ENCODE assay signal across 2 cellular contexts in genomic region chr4:159077702-159078495, GRCh38.
TF ChIP-seq lines count a peak whose summit lies in the region.

No MANE protein-coding gene starts in this region.

TF ChIP-seq in GM12878, 131 proteins besides CTCF, POLR2A, EP300 and RAD21 (continued from another document and continues in another):
- no peak for TF ChIP-seq KAT2A (conservative IDR thresholded peaks at IDR 0.05; ENCODE audit: control insufficient read depth, low read depth, low read length)
- TF ChIP-seq CHD2 (IDR thresholded peaks at IDR 0.05; ENCODE audit: borderline replicate concordance, low read depth, low read length), result peak; percentile 63; the same call in 1 of the 2 replicates
- no peak for TF ChIP-seq HDAC2 (IDR thresholded peaks at IDR 0.05)
- no peak for TF ChIP-seq PKNOX1 (IDR thresholded peaks at IDR 0.05)
- peak; percentile 78; the same call in 2 of the 3 replicates for TF ChIP-seq POU2F2 (IDR thresholded peaks at IDR 0.05; ENCODE audit: borderline replicate concordance, low read depth, low read length)
- TF ChIP-seq RCOR1 (conservative IDR thresholded peaks at IDR 0.05; ENCODE audit: low read depth, low read length), result no peak
- TF ChIP-seq ZBED1 (IDR thresholded peaks at IDR 0.05; ENCODE audit: borderline replicate concordance), result 0 out of 2 replicates have a peak, but pooled peaks have one; percentile 27
- TF ChIP-seq ASH2L (IDR thresholded peaks at IDR 0.05; ENCODE audit: borderline replicate concordance, low read depth), result 0 out of 2 replicates have a peak, but pooled peaks have one; percentile 4
- TF ChIP-seq MEF2B (IDR thresholded peaks at IDR 0.05; ENCODE audit: partially characterized antibody, poor library complexity, severe bottlenecking), result peak; percentile 84
- peak; percentile 82 for TF ChIP-seq TBL1XR1 (IDR thresholded peaks at IDR 0.05; ENCODE audit: low read depth, low read length)
- no peak for TF ChIP-seq ZNF217 (IDR thresholded peaks at IDR 0.05)
- TF ChIP-seq CREM (IDR thresholded peaks at IDR 0.05; ENCODE audit: low read depth), result peak; percentile 52
- peak; percentile 18; the same call in 1 of the 2 replicates for TF ChIP-seq MTA3 (IDR thresholded peaks at IDR 0.05; ENCODE audit: borderline replicate concordance, low read length)
- TF ChIP-seq, protein P1, sequence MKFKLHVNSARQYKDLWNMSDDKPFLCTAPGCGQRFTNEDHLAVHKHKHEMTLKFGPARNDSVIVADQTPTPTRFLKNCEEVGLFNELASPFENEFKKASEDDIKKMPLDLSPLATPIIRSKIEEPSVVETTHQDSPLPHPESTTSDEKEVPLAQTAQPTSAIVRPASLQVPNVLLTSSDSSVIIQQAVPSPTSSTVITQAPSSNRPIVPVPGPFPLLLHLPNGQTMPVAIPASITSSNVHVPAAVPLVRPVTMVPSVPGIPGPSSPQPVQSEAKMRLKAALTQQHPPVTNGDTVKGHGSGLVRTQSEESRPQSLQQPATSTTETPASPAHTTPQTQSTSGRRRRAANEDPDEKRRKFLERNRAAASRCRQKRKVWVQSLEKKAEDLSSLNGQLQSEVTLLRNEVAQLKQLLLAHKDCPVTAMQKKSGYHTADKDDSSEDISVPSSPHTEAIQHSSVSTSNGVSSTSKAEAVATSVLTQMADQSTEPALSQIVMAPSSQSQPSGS (IDR thresholded peaks at IDR 0.05; ENCODE audit: low read length), result peak; percentile 86
- peak; percentile 63 to 77 for TF ChIP-seq IKZF2 (IDR thresholded peaks at IDR 0.05)
- TF ChIP-seq SIN3A (IDR thresholded peaks at IDR 0.05; ENCODE audit: low read depth, low read length), result no peak
- TF ChIP-seq RUNX3 (IDR thresholded peaks at IDR 0.05; ENCODE audit: low read length), result peak; percentile 72
- peak; percentile 86 for TF ChIP-seq MEF2A (IDR thresholded peaks at IDR 0.05; ENCODE audit: insufficient read depth, low read depth, low read length)
- TF ChIP-seq CEBPZ (IDR thresholded peaks at IDR 0.05; ENCODE audit: low read depth, low read length), result no peak
- no peak for TF ChIP-seq ZNF207 (IDR thresholded peaks at IDR 0.05; ENCODE audit: borderline replicate concordance)
- TF ChIP-seq, protein P2, sequence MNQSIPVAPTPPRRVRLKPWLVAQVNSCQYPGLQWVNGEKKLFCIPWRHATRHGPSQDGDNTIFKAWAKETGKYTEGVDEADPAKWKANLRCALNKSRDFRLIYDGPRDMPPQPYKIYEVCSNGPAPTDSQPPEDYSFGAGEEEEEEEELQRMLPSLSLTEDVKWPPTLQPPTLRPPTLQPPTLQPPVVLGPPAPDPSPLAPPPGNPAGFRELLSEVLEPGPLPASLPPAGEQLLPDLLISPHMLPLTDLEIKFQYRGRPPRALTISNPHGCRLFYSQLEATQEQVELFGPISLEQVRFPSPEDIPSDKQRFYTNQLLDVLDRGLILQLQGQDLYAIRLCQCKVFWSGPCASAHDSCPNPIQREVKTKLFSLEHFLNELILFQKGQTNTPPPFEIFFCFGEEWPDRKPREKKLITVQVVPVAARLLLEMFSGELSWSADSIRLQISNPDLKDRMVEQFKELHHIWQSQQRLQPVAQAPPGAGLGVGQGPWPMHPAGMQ (IDR thresholded peaks at IDR 0.05; ENCODE audit: borderline replicate concordance), result no peak
- TF ChIP-seq RBBP5 (conservative IDR thresholded peaks at IDR 0.05), result no peak
- TF ChIP-seq IRF4 (IDR thresholded peaks at IDR 0.05; ENCODE audit: low read depth, low read length), result peak; percentile 56; the same call in 1 of the 2 replicates

TF ChIP-seq in SK-N-SH treated with all-trans-retinoic acid at 6 μM for 48 hours, 23 proteins besides CTCF, POLR2A, EP300 and RAD21:
- TF ChIP-seq TSHZ2 (CRISPR knock-in tag; IDR thresholded peaks at IDR 0.05) (no peak), ZFP3 (CRISPR knock-in tag; IDR thresholded peaks at IDR 0.05) (no peak), ESRRG (CRISPR knock-in tag; IDR thresholded peaks at IDR 0.05) (no peak), SNAI2 (CRISPR knock-in tag; IDR thresholded peaks at IDR 0.05) (no peak), ZNF8 (CRISPR knock-in tag; IDR thresholded peaks at IDR 0.05) (no peak), TCF4 (CRISPR knock-in tag; IDR thresholded peaks at IDR 0.05; ENCODE audit: borderline replicate concordance) (no peak), ARNTL (CRISPR knock-in tag; IDR thresholded peaks at IDR 0.05; ENCODE audit: borderline replicate concordance, low read depth) (no peak), ZC3H10 (CRISPR knock-in tag; IDR thresholded peaks at IDR 0.05) (no peak), RARB (CRISPR knock-in tag; IDR thresholded peaks at IDR 0.05) (no peak), ZNF565 (CRISPR knock-in tag; conservative IDR thresholded peaks at IDR 0.05; ENCODE audit: low read depth) (no peak), GLIS3 (CRISPR knock-in tag; IDR thresholded peaks at IDR 0.05) (no peak), ISL1 (CRISPR knock-in tag; IDR thresholded peaks at IDR 0.05) (no peak), PPARA (CRISPR knock-in tag; IDR thresholded peaks at IDR 0.05; ENCODE audit: borderline replicate concordance) (no peak), CSRNP3 (CRISPR knock-in tag; IDR thresholded peaks at IDR 0.05) (no peak)
- TF ChIP-seq, protein P3, sequence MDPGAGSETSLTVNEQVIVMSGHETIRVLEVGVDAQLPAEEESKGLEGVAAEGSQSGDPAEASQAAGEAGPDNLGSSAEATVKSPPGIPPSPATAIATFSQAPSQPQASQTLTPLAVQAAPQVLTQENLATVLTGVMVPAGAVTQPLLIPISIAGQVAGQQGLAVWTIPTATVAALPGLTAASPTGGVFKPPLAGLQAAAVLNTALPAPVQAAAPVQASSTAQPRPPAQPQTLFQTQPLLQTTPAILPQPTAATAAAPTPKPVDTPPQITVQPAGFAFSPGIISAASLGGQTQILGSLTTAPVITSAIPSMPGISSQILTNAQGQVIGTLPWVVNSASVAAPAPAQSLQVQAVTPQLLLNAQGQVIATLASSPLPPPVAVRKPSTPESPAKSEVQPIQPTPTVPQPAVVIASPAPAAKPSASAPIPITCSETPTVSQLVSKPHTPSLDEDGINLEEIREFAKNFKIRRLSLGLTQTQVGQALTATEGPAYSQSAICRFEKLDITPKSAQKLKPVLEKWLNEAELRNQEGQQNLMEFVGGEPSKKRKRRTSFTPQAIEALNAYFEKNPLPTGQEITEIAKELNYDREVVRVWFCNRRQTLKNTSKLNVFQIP (CRISPR knock-in tag; IDR thresholded peaks at IDR 0.05; ENCODE audit: borderline replicate concordance, low read depth), result no peak
- TF ChIP-seq, protein P4, sequence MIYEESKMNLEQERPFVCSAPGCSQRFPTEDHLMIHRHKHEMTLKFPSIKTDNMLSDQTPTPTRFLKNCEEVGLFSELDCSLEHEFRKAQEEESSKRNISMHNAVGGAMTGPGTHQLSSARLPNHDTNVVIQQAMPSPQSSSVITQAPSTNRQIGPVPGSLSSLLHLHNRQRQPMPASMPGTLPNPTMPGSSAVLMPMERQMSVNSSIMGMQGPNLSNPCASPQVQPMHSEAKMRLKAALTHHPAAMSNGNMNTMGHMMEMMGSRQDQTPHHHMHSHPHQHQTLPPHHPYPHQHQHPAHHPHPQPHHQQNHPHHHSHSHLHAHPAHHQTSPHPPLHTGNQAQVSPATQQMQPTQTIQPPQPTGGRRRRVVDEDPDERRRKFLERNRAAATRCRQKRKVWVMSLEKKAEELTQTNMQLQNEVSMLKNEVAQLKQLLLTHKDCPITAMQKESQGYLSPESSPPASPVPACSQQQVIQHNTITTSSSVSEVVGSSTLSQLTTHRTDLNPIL (CRISPR knock-in tag; IDR thresholded peaks at IDR 0.05; ENCODE audit: low read depth), result no peak
